20 cellular contexts compared by ENCODE assay signal in genomic region chr1:152585586-152585985, GRCh38. TPM values are rescaled to one million over a fixed set of nuclear protein-coding genes. Genes with fewer than 3 reads are reported as not detected.
DNase-seq lines count a peak whose midpoint lies in the region; ATAC-seq, FAIRE-seq and TF ChIP-seq lines count a peak whose summit lies in the region.
"Had no signal": no experiment of that assay in that cellular context is flagged by ENCODE, and none has a peak within 500 bp of the region (broad histone marks: within the 10 kb centered on the region; RNA-seq: fewer than 3 reads in every experiment).

No MANE protein-coding gene starts in this region.

- H3K4me1 ChIP-seq in mammary epithelial cell (ENCODE audit: insufficient read depth, low read length) (peaks cover 1% of the 10 kb centered on the region), KMS-11 (ENCODE audit: low read depth, poor library complexity, severe bottlenecking) (no peaks in the 10 kb centered on the region), kidney (ENCODE audit: control insufficient read depth in 1 of 2, insufficient read depth in 1 of 2, low read depth in 1 of 2, low read length in 2 of 2) (no peaks in the 10 kb centered on the region)
- H3K4me1 ChIP-seq: Caco-2, SJSA1 had no signal

- no peak overlapping the region for H3K27ac ChIP-seq in mammary epithelial cell (ENCODE audit: insufficient read depth, low read depth, low read length)
- H3K27ac ChIP-seq in KMS-11, result no peak overlapping the region
- H3K27ac ChIP-seq in kidney (ENCODE audit: low read depth in 2 of 2, low read length in 2 of 2), result no peak overlapping the region
- H3K27ac ChIP-seq: SJSA1 had no signal

- no peak for ATAC-seq in GM21576 (IDR thresholded peaks at IDR 0.05; ENCODE audit: unreplicated experiment)

- BruUV-seq in mammary epithelial cell (replicated peaks; lab: Mats Ljungman, UMichigan) (no TSS peak), MCF 10A (replicated peaks; lab: Mats Ljungman, UMichigan) (no TSS peak)

- H2AFZ ChIP-seq in mammary epithelial cell (ENCODE audit: low read depth, low read length) (no peak overlapping the region), KMS-11 (ENCODE audit: low read depth) (no peak overlapping the region)

- H3K4me2 ChIP-seq in mammary epithelial cell (ENCODE audit: insufficient read depth, low read depth, low read length) (no peak overlapping the region), KMS-11 (no peak overlapping the region)

- H3K4me3 ChIP-seq in mammary epithelial cell (replicated peaks in 1 of 3; ENCODE audit: insufficient read depth in 1 of 3, low read depth in 2 of 3, low read length in 3 of 3) (no peak overlapping the region), KMS-11 (IDR thresholded peaks at IDR 0.05; ENCODE audit: insufficient read depth, low read depth, low read length) (no peak overlapping the region), kidney (ENCODE audit: low read length in 2 of 2) (no peak overlapping the region)
- H3K4me3 ChIP-seq: SJSA1 had no signal

- H3K36me3 Mint-ChIP-seq in MCF 10A (ENCODE audit: insufficient read depth, unreplicated experiment), result no peaks in the 10 kb centered on the region
- H3K36me3 Mint-ChIP-seq: CD14-positive monocyte had no signal

- no peak overlapping the region for H3K9ac ChIP-seq in mammary epithelial cell (ENCODE audit: insufficient read depth, low read length)
- no peak overlapping the region for H3K9ac ChIP-seq in KMS-11
- H3K9ac ChIP-seq in kidney (ENCODE audit: low read length in 2 of 2), result no peak overlapping the region

- dilution Hi-C loops in mammary epithelial cell (cut with HindIII; ENCODE audit: low sequenced_read_pairs), result no loop called here

- H4K20me1 ChIP-seq in mammary epithelial cell (ENCODE audit: insufficient read depth, low read length), result no peaks in the 10 kb centered on the region
- H4K20me1 ChIP-seq in KMS-11 (ENCODE audit: insufficient read depth), result no peaks in the 10 kb centered on the region

- H3K9me3 Mint-ChIP-seq in MCF 10A (ENCODE audit: unreplicated experiment), result no peaks in the 10 kb centered on the region

- peak; percentile 30 to 47 for TF ChIP-seq CTCF in mammary epithelial cell (conservative IDR thresholded peaks at IDR 0.05 in 1 of 2, IDR thresholded peaks at IDR 0.05 in 1 of 2; ENCODE audit: extremely low read depth in 1 of 2, insufficient read depth in 1 of 2, low read depth in 1 of 2, low read length in 2 of 2)
- no peak for TF ChIP-seq CTCF in MCF 10A (IDR thresholded peaks at IDR 0.05; ENCODE audit: unreplicated experiment)
- TF ChIP-seq CTCF in KMS-11 (conservative IDR thresholded peaks at IDR 0.05; ENCODE audit: low read depth, low read length), result peak; percentile 65
- no peak for TF ChIP-seq CTCF in kidney (IDR thresholded peaks at IDR 0.05; ENCODE audit: borderline replicate concordance, extremely low read depth, insufficient read depth)

- H3K4me3 Mint-ChIP-seq in MCF 10A (ENCODE audit: unreplicated experiment), result no peak overlapping the region
- H3K4me3 Mint-ChIP-seq: CD14-positive monocyte had no signal

- in situ Hi-C loops in mammary epithelial cell (cut with MboI; ENCODE audit: low sequenced_read_pairs in 2 of 2), result no loop called here

- peaks cover 3% of the 10 kb centered on the region for H3K4me1 Mint-ChIP-seq in MCF 10A (ENCODE audit: insufficient read depth, unreplicated experiment)
- H3K4me1 Mint-ChIP-seq: CD14-positive monocyte had no signal

- intact Hi-C loops in mammary epithelial cell (cut with micrococcal nuclease), result no loop called here
- intact Hi-C loops in MCF 10A (cut with micrococcal nuclease), result no loop called here
- intact Hi-C loops in kidney (cut with DNase I), result no loop called here

- CTCF ChIA-PET in mammary epithelial cell (lab: Charles Lee; ENCODE audit: low non-redundant PET), result no interaction called here
- CTCF ChIA-PET in MCF 10A (lab: Yijun Ruan, JAX), result no interaction called here

- H3K27ac Mint-ChIP-seq in MCF 10A (ENCODE audit: low read depth, unreplicated experiment), result no peak overlapping the region
- H3K27ac Mint-ChIP-seq: CD14-positive monocyte had no signal

- no peaks in the 10 kb centered on the region for H3K9me3 ChIP-seq in mammary epithelial cell (replicated peaks; ENCODE audit: insufficient read depth, low read length)
- H3K9me3 ChIP-seq in kidney (ENCODE audit: control insufficient read depth in 1 of 2, low read length in 2 of 2), result no peaks in the 10 kb centered on the region
- H3K9me3 ChIP-seq: Caco-2, SJSA1 had no signal

- no peaks in the 10 kb centered on the region for H3K79me2 ChIP-seq in mammary epithelial cell (ENCODE audit: insufficient read depth, low read length)
- no peaks in the 10 kb centered on the region for H3K79me2 ChIP-seq in KMS-11 (ENCODE audit: insufficient read depth, low read depth)

- POLR2A ChIA-PET in MCF 10A (lab: Yijun Ruan, JAX), result no interaction called here

- H3K27me3 ChIP-seq in mammary epithelial cell (ENCODE audit: insufficient read depth, low read length) (no peaks in the 10 kb centered on the region), KMS-11 (ENCODE audit: insufficient read depth, low read depth) (no peaks in the 10 kb centered on the region)
- H3K27me3 ChIP-seq: SJSA1 had no signal

- H3K36me3 ChIP-seq in mammary epithelial cell (ENCODE audit: insufficient read depth, low read length), result no peaks in the 10 kb centered on the region
- H3K36me3 ChIP-seq in KMS-11 (ENCODE audit: insufficient read depth), result no peaks in the 10 kb centered on the region
- H3K36me3 ChIP-seq in kidney (ENCODE audit: control insufficient read depth in 1 of 2, insufficient read depth in 2 of 2, low read length in 2 of 2), result no peaks in the 10 kb centered on the region
- H3K36me3 ChIP-seq: SJSA1 had no signal

- H3K27me3 Mint-ChIP-seq in MCF 10A (ENCODE audit: insufficient read depth, unreplicated experiment), result no peaks in the 10 kb centered on the region

- FAIRE-seq in kidney (lab: Jason Lieb, UNC), result no peak
- FAIRE-seq: A204.1, H54, HTR-8/SVneo had no signal

- DNase-seq in mammary epithelial cell (no peak), MCF 10A (ENCODE audit: unreplicated experiment) (no peak), RPMI7951 (ENCODE audit: low read depth) (peak; percentile 10), kidney (no peak), GF-D8 (lab: John Stamatoyannopoulos, UW) (no peak)
- no peak for DNase-seq in activated T-cell treated with anti-CD3 and anti-CD28 coated beads, Interleukin-2, amount 50 U/mL, for 1 hour
- DNase-seq: Caco-2, DMS79, NCI-H1930, NCI-H2171 treated with DMSO at 0.1 percent for 48 hours, NCI-H774 had no signal

- WGBS in mammary epithelial cell (ENCODE audit: low coverage, missing lambda C conversion rate), result 43% methylated on average over 1 of the region's 1 CpG

RNA-seq across cellular contexts. Expression of gene LCE3D, which starts 5.3 kb away (rescaled TPM):
- total RNA-seq in mammary epithelial cell (not detected), MCF 10A (2022) (0.75 TPM in 1 of 2 replicates, not detected in the other), kidney (not detected)
- polyA plus RNA-seq in mammary epithelial cell (0.58 TPM), kidney (ENCODE audit: insufficient read depth, low read depth, low replicate concordance) (not detected)
- polyA minus RNA-seq in mammary epithelial cell, result not detected
- total RNA-seq in RPMI7951 (2014; rRNA removed; shearing (Covaris generic)), result not detected in 2 replicates
- total RNA-seq: Caco-2, G401, NCI-H460, SJSA1 had no signal
- polyA plus RNA-seq: CD14-positive monocyte had no signal

RNA-seq across cellular contexts. Expression of gene LCE3C, which starts 14.4 kb away (rescaled TPM):
- total RNA-seq in mammary epithelial cell, result not detected
- not detected for polyA plus RNA-seq in mammary epithelial cell
- not detected for polyA minus RNA-seq in mammary epithelial cell
- not detected in 2 replicates for total RNA-seq in MCF 10A (2022)
- not detected in 2 replicates for total RNA-seq in RPMI7951 (2014; rRNA removed; shearing (Covaris generic))
- not detected for total RNA-seq in kidney
- polyA plus RNA-seq in kidney (ENCODE audit: insufficient read depth, low read depth, low replicate concordance), result not detected
- total RNA-seq: Caco-2, G401, NCI-H460, SJSA1 had no signal
- polyA plus RNA-seq: CD14-positive monocyte had no signal

RNA-seq across cellular contexts. Expression of gene LCE3E, which starts 19.0 kb away (rescaled TPM):
- total RNA-seq in mammary epithelial cell (not detected), MCF 10A (2022) (not detected in 2 replicates), kidney (not detected)
- polyA plus RNA-seq in mammary epithelial cell (0.19 TPM), kidney (ENCODE audit: insufficient read depth, low read depth, low replicate concordance) (not detected)
- polyA minus RNA-seq in mammary epithelial cell, result not detected
- not detected in 2 replicates for total RNA-seq in RPMI7951 (2014; rRNA removed; shearing (Covaris generic))
- total RNA-seq: Caco-2, G401, NCI-H460, SJSA1 had no signal
- polyA plus RNA-seq: CD14-positive monocyte had no signal

RNA-seq across cellular contexts. Expression of gene LCE3B, which starts 28.0 kb away (rescaled TPM):
- total RNA-seq in mammary epithelial cell (not detected), MCF 10A (2022) (not detected in 2 replicates), kidney (not detected)
- polyA plus RNA-seq in mammary epithelial cell (not detected), kidney (ENCODE audit: insufficient read depth, low read depth, low replicate concordance) (not detected)
- polyA minus RNA-seq in mammary epithelial cell, result not detected
- not detected in 2 replicates for total RNA-seq in RPMI7951 (2014; rRNA removed; shearing (Covaris generic))
- total RNA-seq: Caco-2, G401, NCI-H460, SJSA1 had no signal
- polyA plus RNA-seq: CD14-positive monocyte had no signal

RNA-seq across cellular contexts. Expression of gene LCE3A, which starts 37.3 kb away (rescaled TPM):
- total RNA-seq in mammary epithelial cell, result not detected
- not detected for polyA plus RNA-seq in mammary epithelial cell
- polyA minus RNA-seq in mammary epithelial cell, result not detected
- not detected in 2 replicates for total RNA-seq in MCF 10A (2022)
- total RNA-seq in RPMI7951 (2014; rRNA removed; shearing (Covaris generic)), result not detected in 2 replicates
- not detected for total RNA-seq in kidney
- polyA plus RNA-seq in kidney (ENCODE audit: insufficient read depth, low read depth, low replicate concordance), result not detected
- total RNA-seq: Caco-2, G401, NCI-H460, SJSA1 had no signal
- polyA plus RNA-seq: CD14-positive monocyte had no signal

Comparison
In these comparisons a context has a peak if more than half of its experiments do, and no peak if none do; other contexts are left out.
1. CTCF ChIP-seq: peak in mammary epithelial cell (2 of 2) and KMS-11 (single experiment); none in MCF 10A (single experiment) and kidney (single experiment).